3 cellular contexts compared by ENCODE assay signal in the genomic region with DNA sequence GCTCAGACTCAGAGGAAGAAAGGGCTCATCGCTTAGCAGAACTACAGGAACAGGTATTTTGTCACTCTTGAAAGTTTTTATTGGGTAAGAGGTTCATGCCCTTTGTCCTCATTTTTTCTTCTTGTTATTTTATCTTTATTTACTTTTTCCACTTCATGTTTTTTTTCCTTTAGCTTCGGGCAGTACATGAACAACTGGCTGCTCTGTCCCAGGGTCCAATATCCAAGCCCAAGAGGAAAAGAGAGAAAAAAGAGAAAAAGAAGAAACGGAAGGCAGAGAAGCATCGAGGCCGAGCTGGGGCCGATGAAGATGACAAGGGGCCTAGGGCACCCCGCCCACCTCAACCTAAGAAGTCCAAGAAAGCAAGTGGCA.
TF ChIP-seq lines count a peak whose summit lies in the region.

No MANE protein-coding gene starts in this region.

TF ChIP-seq in SK-N-SH, 30 proteins besides CTCF, POLR2A, EP300 and RAD21:
- TF ChIP-seq, protein P1, sequence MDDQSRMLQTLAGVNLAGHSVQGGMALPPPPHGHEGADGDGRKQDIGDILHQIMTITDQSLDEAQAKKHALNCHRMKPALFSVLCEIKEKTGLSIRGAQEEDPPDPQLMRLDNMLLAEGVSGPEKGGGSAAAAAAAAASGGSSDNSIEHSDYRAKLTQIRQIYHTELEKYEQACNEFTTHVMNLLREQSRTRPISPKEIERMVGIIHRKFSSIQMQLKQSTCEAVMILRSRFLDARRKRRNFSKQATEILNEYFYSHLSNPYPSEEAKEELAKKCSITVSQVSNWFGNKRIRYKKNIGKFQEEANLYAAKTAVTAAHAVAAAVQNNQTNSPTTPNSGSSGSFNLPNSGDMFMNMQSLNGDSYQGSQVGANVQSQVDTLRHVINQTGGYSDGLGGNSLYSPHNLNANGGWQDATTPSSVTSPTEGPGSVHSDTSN (IDR thresholded peaks at IDR 0.05) = no peak
- TF ChIP-seq RFX5 (IDR thresholded peaks at IDR 0.05; ENCODE audit: low read length) (no peak), EZH2phosphoT487 (IDR thresholded peaks at IDR 0.05; ENCODE audit: borderline replicate concordance, low read depth) (no peak), NRF1 (IDR thresholded peaks at IDR 0.05; ENCODE audit: low read depth, low read length) (no peak), TEAD4 (IDR thresholded peaks at IDR 0.05; ENCODE audit: borderline replicate concordance, insufficient read depth) (no peak), RCOR1 (IDR thresholded peaks at IDR 0.05; ENCODE audit: low read length) (no peak), GATA2 (CRISPR knock-in tag; IDR thresholded peaks at IDR 0.05) (no peak), NFIC (IDR thresholded peaks at IDR 0.05; ENCODE audit: borderline replicate concordance) (no peak), MXI1 (IDR thresholded peaks at IDR 0.05; ENCODE audit: low read depth, low read length) (no peak)
- TF ChIP-seq, protein P2, sequence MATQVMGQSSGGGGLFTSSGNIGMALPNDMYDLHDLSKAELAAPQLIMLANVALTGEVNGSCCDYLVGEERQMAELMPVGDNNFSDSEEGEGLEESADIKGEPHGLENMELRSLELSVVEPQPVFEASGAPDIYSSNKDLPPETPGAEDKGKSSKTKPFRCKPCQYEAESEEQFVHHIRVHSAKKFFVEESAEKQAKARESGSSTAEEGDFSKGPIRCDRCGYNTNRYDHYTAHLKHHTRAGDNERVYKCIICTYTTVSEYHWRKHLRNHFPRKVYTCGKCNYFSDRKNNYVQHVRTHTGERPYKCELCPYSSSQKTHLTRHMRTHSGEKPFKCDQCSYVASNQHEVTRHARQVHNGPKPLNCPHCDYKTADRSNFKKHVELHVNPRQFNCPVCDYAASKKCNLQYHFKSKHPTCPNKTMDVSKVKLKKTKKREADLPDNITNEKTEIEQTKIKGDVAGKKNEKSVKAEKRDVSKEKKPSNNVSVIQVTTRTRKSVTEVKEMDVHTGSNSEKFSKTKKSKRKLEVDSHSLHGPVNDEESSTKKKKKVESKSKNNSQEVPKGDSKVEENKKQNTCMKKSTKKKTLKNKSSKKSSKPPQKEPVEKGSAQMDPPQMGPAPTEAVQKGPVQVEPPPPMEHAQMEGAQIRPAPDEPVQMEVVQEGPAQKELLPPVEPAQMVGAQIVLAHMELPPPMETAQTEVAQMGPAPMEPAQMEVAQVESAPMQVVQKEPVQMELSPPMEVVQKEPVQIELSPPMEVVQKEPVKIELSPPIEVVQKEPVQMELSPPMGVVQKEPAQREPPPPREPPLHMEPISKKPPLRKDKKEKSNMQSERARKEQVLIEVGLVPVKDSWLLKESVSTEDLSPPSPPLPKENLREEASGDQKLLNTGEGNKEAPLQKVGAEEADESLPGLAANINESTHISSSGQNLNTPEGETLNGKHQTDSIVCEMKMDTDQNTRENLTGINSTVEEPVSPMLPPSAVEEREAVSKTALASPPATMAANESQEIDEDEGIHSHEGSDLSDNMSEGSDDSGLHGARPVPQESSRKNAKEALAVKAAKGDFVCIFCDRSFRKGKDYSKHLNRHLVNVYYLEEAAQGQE (IDR thresholded peaks at IDR 0.05; ENCODE audit: low read depth, low read length) = no peak
- TF ChIP-seq, protein P3, sequence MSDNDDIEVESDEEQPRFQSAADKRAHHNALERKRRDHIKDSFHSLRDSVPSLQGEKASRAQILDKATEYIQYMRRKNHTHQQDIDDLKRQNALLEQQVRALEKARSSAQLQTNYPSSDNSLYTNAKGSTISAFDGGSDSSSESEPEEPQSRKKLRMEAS (IDR thresholded peaks at IDR 0.05; ENCODE audit: low read depth) = no peak
TF ChIP-seq in SK-N-SH: peak in this region for 0.

TF ChIP-seq in SK-N-SH treated with all-trans-retinoic acid at 6 μM for 48 hours, 23 proteins besides CTCF, POLR2A, EP300 and RAD21:
- TF ChIP-seq, protein P4, sequence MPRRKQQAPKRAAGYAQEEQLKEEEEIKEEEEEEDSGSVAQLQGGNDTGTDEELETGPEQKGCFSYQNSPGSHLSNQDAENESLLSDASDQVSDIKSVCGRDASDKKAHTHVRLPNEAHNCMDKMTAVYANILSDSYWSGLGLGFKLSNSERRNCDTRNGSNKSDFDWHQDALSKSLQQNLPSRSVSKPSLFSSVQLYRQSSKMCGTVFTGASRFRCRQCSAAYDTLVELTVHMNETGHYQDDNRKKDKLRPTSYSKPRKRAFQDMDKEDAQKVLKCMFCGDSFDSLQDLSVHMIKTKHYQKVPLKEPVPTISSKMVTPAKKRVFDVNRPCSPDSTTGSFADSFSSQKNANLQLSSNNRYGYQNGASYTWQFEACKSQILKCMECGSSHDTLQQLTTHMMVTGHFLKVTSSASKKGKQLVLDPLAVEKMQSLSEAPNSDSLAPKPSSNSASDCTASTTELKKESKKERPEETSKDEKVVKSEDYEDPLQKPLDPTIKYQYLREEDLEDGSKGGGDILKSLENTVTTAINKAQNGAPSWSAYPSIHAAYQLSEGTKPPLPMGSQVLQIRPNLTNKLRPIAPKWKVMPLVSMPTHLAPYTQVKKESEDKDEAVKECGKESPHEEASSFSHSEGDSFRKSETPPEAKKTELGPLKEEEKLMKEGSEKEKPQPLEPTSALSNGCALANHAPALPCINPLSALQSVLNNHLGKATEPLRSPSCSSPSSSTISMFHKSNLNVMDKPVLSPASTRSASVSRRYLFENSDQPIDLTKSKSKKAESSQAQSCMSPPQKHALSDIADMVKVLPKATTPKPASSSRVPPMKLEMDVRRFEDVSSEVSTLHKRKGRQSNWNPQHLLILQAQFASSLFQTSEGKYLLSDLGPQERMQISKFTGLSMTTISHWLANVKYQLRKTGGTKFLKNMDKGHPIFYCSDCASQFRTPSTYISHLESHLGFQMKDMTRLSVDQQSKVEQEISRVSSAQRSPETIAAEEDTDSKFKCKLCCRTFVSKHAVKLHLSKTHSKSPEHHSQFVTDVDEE (CRISPR knock-in tag; IDR thresholded peaks at IDR 0.05) = no peak
- no peak for TF ChIP-seq PPARA (CRISPR knock-in tag; IDR thresholded peaks at IDR 0.05; ENCODE audit: borderline replicate concordance)

TF ChIP-seq in GM23338, 12 proteins besides CTCF, POLR2A, EP300 and RAD21 (continued from another document):
- TF ChIP-seq, protein P5, sequence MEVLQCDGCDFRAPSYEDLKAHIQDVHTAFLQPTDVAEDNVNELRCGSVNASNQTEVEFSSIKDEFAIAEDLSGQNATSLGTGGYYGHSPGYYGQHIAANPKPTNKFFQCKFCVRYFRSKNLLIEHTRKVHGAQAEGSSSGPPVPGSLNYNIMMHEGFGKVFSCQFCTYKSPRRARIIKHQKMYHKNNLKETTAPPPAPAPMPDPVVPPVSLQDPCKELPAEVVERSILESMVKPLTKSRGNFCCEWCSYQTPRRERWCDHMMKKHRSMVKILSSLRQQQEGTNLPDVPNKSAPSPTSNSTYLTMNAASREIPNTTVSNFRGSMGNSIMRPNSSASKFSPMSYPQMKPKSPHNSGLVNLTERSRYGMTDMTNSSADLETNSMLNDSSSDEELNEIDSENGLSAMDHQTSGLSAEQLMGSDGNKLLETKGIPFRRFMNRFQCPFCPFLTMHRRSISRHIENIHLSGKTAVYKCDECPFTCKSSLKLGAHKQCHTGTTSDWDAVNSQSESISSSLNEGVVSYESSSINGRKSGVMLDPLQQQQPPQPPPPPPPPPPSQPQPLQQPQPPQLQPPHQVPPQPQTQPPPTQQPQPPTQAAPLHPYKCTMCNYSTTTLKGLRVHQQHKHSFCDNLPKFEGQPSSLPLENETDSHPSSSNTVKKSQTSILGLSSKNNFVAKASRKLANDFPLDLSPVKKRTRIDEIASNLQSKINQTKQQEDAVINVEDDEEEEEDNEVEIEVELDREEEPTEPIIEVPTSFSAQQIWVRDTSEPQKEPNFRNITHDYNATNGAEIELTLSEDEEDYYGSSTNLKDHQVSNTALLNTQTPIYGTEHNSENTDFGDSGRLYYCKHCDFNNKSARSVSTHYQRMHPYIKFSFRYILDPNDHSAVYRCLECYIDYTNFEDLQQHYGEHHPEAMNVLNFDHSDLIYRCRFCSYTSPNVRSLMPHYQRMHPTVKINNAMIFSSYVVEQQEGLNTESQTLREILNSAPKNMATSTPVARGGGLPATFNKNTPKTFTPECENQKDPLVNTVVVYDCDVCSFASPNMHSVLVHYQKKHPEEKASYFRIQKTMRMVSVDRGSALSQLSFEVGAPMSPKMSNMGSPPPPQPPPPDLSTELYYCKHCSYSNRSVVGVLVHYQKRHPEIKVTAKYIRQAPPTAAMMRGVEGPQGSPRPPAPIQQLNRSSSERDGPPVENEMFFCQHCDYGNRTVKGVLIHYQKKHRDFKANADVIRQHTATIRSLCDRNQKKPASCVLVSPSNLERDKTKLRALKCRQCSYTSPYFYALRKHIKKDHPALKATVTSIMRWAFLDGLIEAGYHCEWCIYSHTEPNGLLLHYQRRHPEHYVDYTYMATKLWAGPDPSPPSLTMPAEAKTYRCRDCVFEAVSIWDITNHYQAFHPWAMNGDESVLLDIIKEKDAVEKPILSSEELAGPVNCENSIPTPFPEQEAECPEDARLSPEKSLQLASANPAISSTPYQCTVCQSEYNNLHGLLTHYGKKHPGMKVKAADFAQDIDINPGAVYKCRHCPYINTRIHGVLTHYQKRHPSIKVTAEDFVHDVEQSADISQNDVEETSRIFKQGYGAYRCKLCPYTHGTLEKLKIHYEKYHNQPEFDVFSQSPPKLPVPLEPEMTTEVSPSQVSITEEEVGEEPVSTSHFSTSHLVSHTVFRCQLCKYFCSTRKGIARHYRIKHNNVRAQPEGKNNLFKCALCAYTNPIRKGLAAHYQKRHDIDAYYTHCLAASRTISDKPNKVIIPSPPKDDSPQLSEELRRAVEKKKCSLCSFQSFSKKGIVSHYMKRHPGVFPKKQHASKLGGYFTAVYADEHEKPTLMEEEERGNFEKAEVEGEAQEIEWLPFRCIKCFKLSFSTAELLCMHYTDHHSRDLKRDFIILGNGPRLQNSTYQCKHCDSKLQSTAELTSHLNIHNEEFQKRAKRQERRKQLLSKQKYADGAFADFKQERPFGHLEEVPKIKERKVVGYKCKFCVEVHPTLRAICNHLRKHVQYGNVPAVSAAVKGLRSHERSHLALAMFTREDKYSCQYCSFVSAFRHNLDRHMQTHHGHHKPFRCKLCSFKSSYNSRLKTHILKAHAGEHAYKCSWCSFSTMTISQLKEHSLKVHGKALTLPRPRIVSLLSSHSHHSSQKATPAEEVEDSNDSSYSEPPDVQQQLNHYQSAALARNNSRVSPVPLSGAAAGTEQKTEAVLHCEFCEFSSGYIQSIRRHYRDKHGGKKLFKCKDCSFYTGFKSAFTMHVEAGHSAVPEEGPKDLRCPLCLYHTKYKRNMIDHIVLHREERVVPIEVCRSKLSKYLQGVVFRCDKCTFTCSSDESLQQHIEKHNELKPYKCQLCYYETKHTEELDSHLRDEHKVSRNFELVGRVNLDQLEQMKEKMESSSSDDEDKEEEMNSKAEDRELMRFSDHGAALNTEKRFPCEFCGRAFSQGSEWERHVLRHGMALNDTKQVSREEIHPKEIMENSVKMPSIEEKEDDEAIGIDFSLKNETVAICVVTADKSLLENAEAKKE (CRISPR knock-in tag; IDR thresholded peaks at IDR 0.05) = no peak
- TF ChIP-seq NANOG (IDR thresholded peaks at IDR 0.05; ENCODE audit: borderline replicate concordance) (no peak), EZH2phosphoT487 (IDR thresholded peaks at IDR 0.05; ENCODE audit: unreplicated experiment) (no peak), POLR2AphosphoS5 (IDR thresholded peaks at IDR 0.05; ENCODE audit: low read depth) (no peak), ZNF331 (CRISPR knock-in tag; IDR thresholded peaks at IDR 0.05; ENCODE audit: low read depth) (no peak), STAT1 (IDR thresholded peaks at IDR 0.05; ENCODE audit: unreplicated experiment) (no peak), ZNF114 (CRISPR knock-in tag; IDR thresholded peaks at IDR 0.05) (no peak)
- TF ChIP-seq, protein P6, sequence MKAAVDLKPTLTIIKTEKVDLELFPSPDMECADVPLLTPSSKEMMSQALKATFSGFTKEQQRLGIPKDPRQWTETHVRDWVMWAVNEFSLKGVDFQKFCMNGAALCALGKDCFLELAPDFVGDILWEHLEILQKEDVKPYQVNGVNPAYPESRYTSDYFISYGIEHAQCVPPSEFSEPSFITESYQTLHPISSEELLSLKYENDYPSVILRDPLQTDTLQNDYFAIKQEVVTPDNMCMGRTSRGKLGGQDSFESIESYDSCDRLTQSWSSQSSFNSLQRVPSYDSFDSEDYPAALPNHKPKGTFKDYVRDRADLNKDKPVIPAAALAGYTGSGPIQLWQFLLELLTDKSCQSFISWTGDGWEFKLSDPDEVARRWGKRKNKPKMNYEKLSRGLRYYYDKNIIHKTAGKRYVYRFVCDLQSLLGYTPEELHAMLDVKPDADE (IDR thresholded peaks at IDR 0.05) = no peak
- TF ChIP-seq, protein P2 (IDR thresholded peaks at IDR 0.05; ENCODE audit: unreplicated experiment) = no peak
TF ChIP-seq in GM23338: peak in this region for 0.
